Comparison of ENCODE assay signal across 8 cellular contexts in the genomic region with DNA sequence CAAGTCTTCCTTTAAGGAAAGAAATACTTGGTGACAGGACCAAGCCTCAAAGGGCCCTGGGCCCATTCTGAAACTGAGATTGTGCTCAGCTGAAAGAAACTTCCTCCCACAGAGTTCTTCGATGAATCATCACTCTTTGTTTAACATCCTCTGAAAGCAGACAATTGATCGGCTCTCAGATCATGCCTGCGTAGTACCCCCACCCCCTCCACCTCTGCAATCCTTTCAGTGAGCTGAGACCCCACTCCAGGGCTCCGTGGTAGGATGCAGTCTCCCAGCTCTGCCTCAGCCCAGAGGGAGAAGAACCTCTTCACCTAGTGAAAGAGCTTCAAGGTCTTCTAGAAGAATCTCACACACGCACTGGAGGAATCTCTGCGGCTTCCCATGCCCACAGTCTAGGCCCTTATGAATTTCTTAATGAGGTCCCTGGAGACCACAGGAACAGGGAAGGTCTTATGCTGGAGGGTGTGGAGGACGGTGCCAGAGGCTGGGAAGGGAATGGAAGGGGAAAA.
DNase-seq lines count a peak whose midpoint lies in the region; ATAC-seq and TF ChIP-seq lines count a peak whose summit lies in the region.

No MANE protein-coding gene starts in this region.

- no peak overlapping the region for H3K4me3 Mint-ChIP-seq in T-helper 2 cell treated with Interferon-gamma antibody and Interleukin-4, amounts not matched to agents 5 μg/mL and 100 μg/mL, for 36 hours
- H3K4me3 Mint-ChIP-seq in endodermal cell = peak overlapping the region; percentile 30

- peaks cover 6% of the 10 kb centered on the region for H3K9me3 ChIP-seq in endodermal cell (ENCODE audit: control insufficient read depth, low read length)
- no peaks in the 10 kb centered on the region for H3K9me3 ChIP-seq in thyroid gland

- H3K4me1 Mint-ChIP-seq in T-helper 2 cell treated with Interferon-gamma antibody and Interleukin-4, amounts not matched to agents 5 μg/mL and 100 μg/mL, for 36 hours (ENCODE audit: low read depth) = peaks cover 32% of the 10 kb centered on the region
- H3K4me1 Mint-ChIP-seq in endodermal cell = peaks cover 44% of the 10 kb centered on the region

- H3K4me3 ChIP-seq in endodermal cell (ENCODE audit: low read length) (peak overlapping the region; percentile 80), thyroid gland (replicated peaks in 1 of 3) (no peak overlapping the region)

- TF ChIP-seq CTCF in endodermal cell (conservative IDR thresholded peaks at IDR 0.05) = no peak
- TF ChIP-seq CTCF in thyroid gland (IDR thresholded peaks at IDR 0.05) = no peak

- H3K27ac ChIP-seq in endodermal cell (ENCODE audit: low read depth, low read length) (peak overlapping the region; percentile 88), thyroid gland (no peak overlapping the region)

- H3K27me3 ChIP-seq in endodermal cell (ENCODE audit: control insufficient read depth, insufficient read depth, low read length, poor library complexity, severe bottlenecking) = peaks cover 12% of the 10 kb centered on the region
- H3K27me3 ChIP-seq in thyroid gland = peaks cover 7% of the 10 kb centered on the region

- no peaks in the 10 kb centered on the region for H3K36me3 ChIP-seq in endodermal cell (ENCODE audit: control insufficient read depth, insufficient read depth, low read length)
- H3K36me3 ChIP-seq in thyroid gland = no peaks in the 10 kb centered on the region

- H3K9me3 Mint-ChIP-seq in T-helper 2 cell treated with Interferon-gamma antibody and Interleukin-4, amounts not matched to agents 5 μg/mL and 100 μg/mL, for 36 hours = no peaks in the 10 kb centered on the region
- peaks cover 2% of the 10 kb centered on the region for H3K9me3 Mint-ChIP-seq in endodermal cell

- peak; percentile 66 for DNase-seq in T-helper 2 cell treated with Interferon-gamma antibody and Interleukin-4, amounts not matched to agents 5 μg/mL and 100 μg/mL, for 36 hours (ENCODE audit: low spot score)
- DNase-seq in endodermal cell = peak; percentile 78
- peak; percentile 19 to 42 (median 32) for DNase-seq in stimulated activated CD4-positive, alpha-beta T cell treated with anti-CD3 and anti-CD28 coated beads, TNF-alpha, amount 100 ng/mL, for 4 hours (ENCODE audit: low read depth in 3 of 3)
- no peak for DNase-seq in posterior cingulate gyrus
- no peak for DNase-seq in thyroid gland

- TF ChIP-seq POLR2A in thyroid gland (IDR thresholded peaks at IDR 0.05) = no peak

- no peak overlapping the region for H3K9ac ChIP-seq in endodermal cell (ENCODE audit: extremely low read depth, low read length, poor library complexity, severe bottlenecking)

- H3K4me1 ChIP-seq in endodermal cell (ENCODE audit: control insufficient read depth, insufficient read depth, low read length) (peaks cover 35% of the 10 kb centered on the region), thyroid gland (peaks cover 0 to 20% of the 10 kb centered on the region in 2 donors)

- peaks cover 61% of the 10 kb centered on the region for H3K27me3 Mint-ChIP-seq in T-helper 2 cell treated with Interferon-gamma antibody and Interleukin-4, amounts not matched to agents 5 μg/mL and 100 μg/mL, for 36 hours (ENCODE audit: low read depth)
- peaks cover 18% of the 10 kb centered on the region for H3K27me3 Mint-ChIP-seq in endodermal cell (ENCODE audit: insufficient read depth)

- WGBS in endodermal cell (ENCODE audit: insufficient coverage in 1 of 2, insufficient read length in 1 of 2), 2 experiments = 26 to 30% methylated on average over 5 to 6 of the region's 7 CpGs
- WGBS in thyroid gland, 2 donors = 73 to 86% methylated on average over 7 of the region's 7 CpGs

- peaks cover 1% of the 10 kb centered on the region for H3K36me3 Mint-ChIP-seq in T-helper 2 cell treated with Interferon-gamma antibody and Interleukin-4, amounts not matched to agents 5 μg/mL and 100 μg/mL, for 36 hours (ENCODE audit: low read depth)
- peaks cover 5% of the 10 kb centered on the region for H3K36me3 Mint-ChIP-seq in endodermal cell (ENCODE audit: low read depth)

- H3K27ac Mint-ChIP-seq in T-helper 2 cell treated with Interferon-gamma antibody and Interleukin-4, amounts not matched to agents 5 μg/mL and 100 μg/mL, for 36 hours = no peak overlapping the region
- H3K27ac Mint-ChIP-seq in endodermal cell = peak overlapping the region; percentile 68

- ATAC-seq in GM18502 (IDR thresholded peaks at IDR 0.05; ENCODE audit: poor library complexity, unreplicated experiment) (peak; percentile 47), HG02763 (IDR thresholded peaks at IDR 0.05; ENCODE audit: unreplicated experiment) (peak; percentile 33), esophagus mucosa (no peak)

- intact Hi-C loops in posterior cingulate gyrus (cut with DNase I) = loop anchor here (5.0 kb wide), 2 partner anchors 178 to 207 kb away; a partner anchor contains a TSS
- intact Hi-C loops in thyroid gland (cut with DNase I) = no loop called here

Comparison
In these comparisons a context has a peak if more than half of its experiments do, and no peak if none do; other contexts are left out.
1. DNase-seq: peak in T-helper 2 cell treated with Interferon-gamma antibody and Interleukin-4, amounts not matched to agents 5 μg/mL and 100 μg/mL, for 36 hours (single experiment), endodermal cell (single experiment) and stimulated activated CD4-positive, alpha-beta T cell treated with anti-CD3 and anti-CD28 coated beads, TNF-alpha, amount 100 ng/mL, for 4 hours (3 of 3); none in posterior cingulate gyrus (0 of 10) and thyroid gland (0 of 2).